ENCODE assay signal across 1 cellular context in the genomic region with DNA sequence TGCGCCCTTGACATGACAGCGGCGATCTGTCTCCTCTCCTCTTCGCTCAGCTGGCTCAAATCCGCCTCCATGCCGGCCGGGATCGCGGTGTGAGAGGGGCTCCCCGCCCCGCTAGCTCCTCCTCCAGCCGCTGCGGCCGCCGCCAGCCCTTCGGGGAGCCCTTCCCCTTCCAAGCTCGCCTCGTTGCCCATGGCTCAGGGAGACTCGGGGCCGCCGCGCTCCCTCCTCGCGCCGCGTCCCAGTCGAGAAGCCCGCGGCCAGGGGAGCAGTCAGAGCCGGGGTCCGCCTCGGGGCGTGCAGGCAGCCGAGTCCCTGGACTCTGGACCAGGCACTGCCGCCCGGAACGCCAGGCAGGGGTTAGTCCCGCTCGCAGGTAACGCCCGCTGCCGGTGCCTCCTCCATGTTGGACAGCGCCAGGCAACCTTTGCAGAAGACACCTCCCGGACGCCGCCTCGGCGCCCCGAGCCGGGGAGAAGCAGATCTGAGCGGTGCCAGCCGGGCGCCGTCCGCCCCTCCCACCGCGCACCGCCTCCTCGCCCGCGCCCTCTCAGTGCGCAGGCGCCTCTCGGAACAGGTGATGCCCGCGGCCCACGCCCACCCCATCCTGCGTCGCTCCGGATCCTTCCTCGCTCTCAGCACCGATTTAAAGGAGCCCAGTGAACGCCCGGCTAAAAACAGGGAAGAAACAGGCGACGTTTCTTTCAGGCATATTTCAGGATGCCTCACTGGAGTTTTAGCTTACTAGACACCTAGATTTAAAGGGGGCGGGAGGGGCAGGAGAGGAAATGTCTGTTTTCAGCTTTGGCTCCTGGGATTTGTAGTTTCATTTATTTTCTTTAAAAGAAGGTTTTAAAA.
TF ChIP-seq lines count a peak whose summit lies in the region.

A gene with protein sequence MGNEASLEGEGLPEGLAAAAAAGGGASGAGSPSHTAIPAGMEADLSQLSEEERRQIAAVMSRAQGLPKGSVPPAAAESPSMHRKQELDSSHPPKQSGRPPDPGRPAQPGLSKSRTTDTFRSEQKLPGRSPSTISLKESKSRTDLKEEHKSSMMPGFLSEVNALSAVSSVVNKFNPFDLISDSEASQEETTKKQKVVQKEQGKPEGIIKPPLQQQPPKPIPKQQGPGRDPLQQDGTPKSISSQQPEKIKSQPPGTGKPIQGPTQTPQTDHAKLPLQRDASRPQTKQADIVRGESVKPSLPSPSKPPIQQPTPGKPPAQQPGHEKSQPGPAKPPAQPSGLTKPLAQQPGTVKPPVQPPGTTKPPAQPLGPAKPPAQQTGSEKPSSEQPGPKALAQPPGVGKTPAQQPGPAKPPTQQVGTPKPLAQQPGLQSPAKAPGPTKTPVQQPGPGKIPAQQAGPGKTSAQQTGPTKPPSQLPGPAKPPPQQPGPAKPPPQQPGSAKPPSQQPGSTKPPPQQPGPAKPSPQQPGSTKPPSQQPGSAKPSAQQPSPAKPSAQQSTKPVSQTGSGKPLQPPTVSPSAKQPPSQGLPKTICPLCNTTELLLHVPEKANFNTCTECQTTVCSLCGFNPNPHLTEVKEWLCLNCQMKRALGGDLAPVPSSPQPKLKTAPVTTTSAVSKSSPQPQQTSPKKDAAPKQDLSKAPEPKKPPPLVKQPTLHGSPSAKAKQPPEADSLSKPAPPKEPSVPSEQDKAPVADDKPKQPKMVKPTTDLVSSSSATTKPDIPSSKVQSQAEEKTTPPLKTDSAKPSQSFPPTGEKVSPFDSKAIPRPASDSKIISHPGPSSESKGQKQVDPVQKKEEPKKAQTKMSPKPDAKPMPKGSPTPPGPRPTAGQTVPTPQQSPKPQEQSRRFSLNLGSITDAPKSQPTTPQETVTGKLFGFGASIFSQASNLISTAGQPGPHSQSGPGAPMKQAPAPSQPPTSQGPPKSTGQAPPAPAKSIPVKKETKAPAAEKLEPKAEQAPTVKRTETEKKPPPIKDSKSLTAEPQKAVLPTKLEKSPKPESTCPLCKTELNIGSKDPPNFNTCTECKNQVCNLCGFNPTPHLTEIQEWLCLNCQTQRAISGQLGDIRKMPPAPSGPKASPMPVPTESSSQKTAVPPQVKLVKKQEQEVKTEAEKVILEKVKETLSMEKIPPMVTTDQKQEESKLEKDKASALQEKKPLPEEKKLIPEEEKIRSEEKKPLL (N-terminal part only) (minus strand): TSS at position 483 of the 855 bp plus-strand sequence. CDS start 292 bp downstream, at position 191.

TF ChIP-seq in HCT116, 20 proteins besides CTCF, POLR2A, EP300 and RAD21 (continued from another document):
- TF ChIP-seq, protein P1, sequence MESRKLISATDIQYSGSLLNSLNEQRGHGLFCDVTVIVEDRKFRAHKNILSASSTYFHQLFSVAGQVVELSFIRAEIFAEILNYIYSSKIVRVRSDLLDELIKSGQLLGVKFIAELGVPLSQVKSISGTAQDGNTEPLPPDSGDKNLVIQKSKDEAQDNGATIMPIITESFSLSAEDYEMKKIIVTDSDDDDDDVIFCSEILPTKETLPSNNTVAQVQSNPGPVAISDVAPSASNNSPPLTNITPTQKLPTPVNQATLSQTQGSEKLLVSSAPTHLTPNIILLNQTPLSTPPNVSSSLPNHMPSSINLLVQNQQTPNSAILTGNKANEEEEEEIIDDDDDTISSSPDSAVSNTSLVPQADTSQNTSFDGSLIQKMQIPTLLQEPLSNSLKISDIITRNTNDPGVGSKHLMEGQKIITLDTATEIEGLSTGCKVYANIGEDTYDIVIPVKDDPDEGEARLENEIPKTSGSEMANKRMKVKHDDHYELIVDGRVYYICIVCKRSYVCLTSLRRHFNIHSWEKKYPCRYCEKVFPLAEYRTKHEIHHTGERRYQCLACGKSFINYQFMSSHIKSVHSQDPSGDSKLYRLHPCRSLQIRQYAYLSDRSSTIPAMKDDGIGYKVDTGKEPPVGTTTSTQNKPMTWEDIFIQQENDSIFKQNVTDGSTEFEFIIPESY (IDR thresholded peaks at IDR 0.05; ENCODE audit: extremely low read depth, insufficient replicate concordance, low read length) = no peak
- TF ChIP-seq ZNF274 (IDR thresholded peaks at IDR 0.05; ENCODE audit: low read depth, low read length) (no peak), ELF1 (IDR thresholded peaks at IDR 0.05; ENCODE audit: borderline replicate concordance, low read depth) (peak; percentile 44), EGR1 (IDR thresholded peaks at IDR 0.05; ENCODE audit: low read depth) (peak; percentile 84), CEBPB (IDR thresholded peaks at IDR 0.05; ENCODE audit: low read depth) (no peak), CBX3 (IDR thresholded peaks at IDR 0.05; ENCODE audit: low read depth) (peak; percentile 64), TCF7L2 (IDR thresholded peaks at IDR 0.05; ENCODE audit: borderline replicate concordance, extremely low read depth, insufficient read depth, insufficient read length) (peak; percentile 60), SP1 (IDR thresholded peaks at IDR 0.05; ENCODE audit: low read depth) (peak; percentile 85), EZH2 (IDR thresholded peaks at IDR 0.05) (no peak), SIN3A (IDR thresholded peaks at IDR 0.05; ENCODE audit: low read depth) (peak; percentile 83), POLR2AphosphoS5 (IDR thresholded peaks at IDR 0.05; ENCODE audit: low read depth, low read length) (peak; percentile 75)
- TF ChIP-seq, protein P2, sequence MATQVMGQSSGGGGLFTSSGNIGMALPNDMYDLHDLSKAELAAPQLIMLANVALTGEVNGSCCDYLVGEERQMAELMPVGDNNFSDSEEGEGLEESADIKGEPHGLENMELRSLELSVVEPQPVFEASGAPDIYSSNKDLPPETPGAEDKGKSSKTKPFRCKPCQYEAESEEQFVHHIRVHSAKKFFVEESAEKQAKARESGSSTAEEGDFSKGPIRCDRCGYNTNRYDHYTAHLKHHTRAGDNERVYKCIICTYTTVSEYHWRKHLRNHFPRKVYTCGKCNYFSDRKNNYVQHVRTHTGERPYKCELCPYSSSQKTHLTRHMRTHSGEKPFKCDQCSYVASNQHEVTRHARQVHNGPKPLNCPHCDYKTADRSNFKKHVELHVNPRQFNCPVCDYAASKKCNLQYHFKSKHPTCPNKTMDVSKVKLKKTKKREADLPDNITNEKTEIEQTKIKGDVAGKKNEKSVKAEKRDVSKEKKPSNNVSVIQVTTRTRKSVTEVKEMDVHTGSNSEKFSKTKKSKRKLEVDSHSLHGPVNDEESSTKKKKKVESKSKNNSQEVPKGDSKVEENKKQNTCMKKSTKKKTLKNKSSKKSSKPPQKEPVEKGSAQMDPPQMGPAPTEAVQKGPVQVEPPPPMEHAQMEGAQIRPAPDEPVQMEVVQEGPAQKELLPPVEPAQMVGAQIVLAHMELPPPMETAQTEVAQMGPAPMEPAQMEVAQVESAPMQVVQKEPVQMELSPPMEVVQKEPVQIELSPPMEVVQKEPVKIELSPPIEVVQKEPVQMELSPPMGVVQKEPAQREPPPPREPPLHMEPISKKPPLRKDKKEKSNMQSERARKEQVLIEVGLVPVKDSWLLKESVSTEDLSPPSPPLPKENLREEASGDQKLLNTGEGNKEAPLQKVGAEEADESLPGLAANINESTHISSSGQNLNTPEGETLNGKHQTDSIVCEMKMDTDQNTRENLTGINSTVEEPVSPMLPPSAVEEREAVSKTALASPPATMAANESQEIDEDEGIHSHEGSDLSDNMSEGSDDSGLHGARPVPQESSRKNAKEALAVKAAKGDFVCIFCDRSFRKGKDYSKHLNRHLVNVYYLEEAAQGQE (IDR thresholded peaks at IDR 0.05; ENCODE audit: low read depth) = peak; percentile 86
